In genomic region chr10:119333146-119333792, GRCh38 we compare ENCODE assay signal across 8 cellular contexts.
DNase-seq lines count a peak whose midpoint lies in the region; ATAC-seq and TF ChIP-seq lines count a peak whose summit lies in the region.
"Had no signal": no experiment of that assay in that cellular context is flagged by ENCODE, and none has a peak within 500 bp of the region (broad histone marks: within the 10 kb centered on the region; RNA-seq: fewer than 3 reads in every experiment).

No MANE protein-coding gene starts in this region.

- no peaks in the 10 kb centered on the region for H3K36me3 ChIP-seq in adrenal gland (replicated peaks in 1 of 2)
- H3K36me3 ChIP-seq: SJSA1 had no signal

- H3K27me3 Mint-ChIP-seq in activated CD4-positive, alpha-beta memory T cell treated with anti-CD3 and anti-CD28 coated beads for 36 hours: no peaks in the 10 kb centered on the region

- DNase-seq in NB4 (ENCODE audit: low read depth) (peak; percentile 68), fibroblast of mammary gland (ENCODE audit: low read depth) (peak; percentile 52), NCI-H1105 treated with DMSO at 0.1 percent for 48 hours (lab: John Stamatoyannopoulos, UW) (no peak), adrenal gland (no peak)
- DNase-seq in activated CD4-positive, alpha-beta memory T cell treated with anti-CD3 and anti-CD28 coated beads for 36 hours: peak; percentile 78
- DNase-seq in stimulated activated CD8-positive, alpha-beta memory T cell treated with anti-CD3 and anti-CD28 coated beads, Interleukin-15, amount 100 ng/mL, for 1 hour (ENCODE audit: low read depth): peak; percentile 14

- no peaks in the 10 kb centered on the region for H3K9me3 Mint-ChIP-seq in activated CD4-positive, alpha-beta memory T cell treated with anti-CD3 and anti-CD28 coated beads for 36 hours

- no peak overlapping the region for H3K4me3 ChIP-seq in NB4 (ENCODE audit: low read depth, low read length)
- no peak overlapping the region for H3K4me3 ChIP-seq in fibroblast of mammary gland (ENCODE audit: control insufficient read depth, low read depth, low read length)
- no peak overlapping the region for H3K4me3 ChIP-seq in adrenal gland
- H3K4me3 ChIP-seq: SJSA1 had no signal

- H3K4me1 Mint-ChIP-seq in activated CD4-positive, alpha-beta memory T cell treated with anti-CD3 and anti-CD28 coated beads for 36 hours (ENCODE audit: low read depth): peaks cover 13% of the 10 kb centered on the region

- no peak overlapping the region for H3K4me3 Mint-ChIP-seq in activated CD4-positive, alpha-beta memory T cell treated with anti-CD3 and anti-CD28 coated beads for 36 hours

- no peak for TF ChIP-seq POLR2A in NB4 (IDR thresholded peaks at IDR 0.05; ENCODE audit: extremely low read depth, insufficient read length)
- TF ChIP-seq POLR2A in adrenal gland (IDR thresholded peaks at IDR 0.05): no peak

- TF ChIP-seq CTCF in NB4 (IDR thresholded peaks at IDR 0.05; ENCODE audit: low read depth, low read length) (no peak), fibroblast of mammary gland (conservative IDR thresholded peaks at IDR 0.05; ENCODE audit: control insufficient read depth, insufficient read depth, low read depth, low read length) (no peak), adrenal gland (IDR thresholded peaks at IDR 0.05) (no peak)

- no peak for ATAC-seq in HG02763 (IDR thresholded peaks at IDR 0.05; ENCODE audit: unreplicated experiment)

- no peak overlapping the region for H3K27ac ChIP-seq in adrenal gland
- H3K27ac ChIP-seq: SJSA1 had no signal

- no peaks in the 10 kb centered on the region for H3K9me3 ChIP-seq in adrenal gland (replicated peaks in 1 of 3)
- H3K9me3 ChIP-seq: SJSA1 had no signal

- H3K27ac Mint-ChIP-seq in activated CD4-positive, alpha-beta memory T cell treated with anti-CD3 and anti-CD28 coated beads for 36 hours: no peak overlapping the region

- POLR2A ChIA-PET in activated CD4-positive, alpha-beta memory T cell treated with anti-CD3 and anti-CD28 coated beads for 36 hours (lab: Charles Lee): interaction anchor here (0.6 to 1.0 kb wide), 2 partner anchors 18 to 27 kb away, joined by 3 read pairs; no protein-coding TSS in a partner anchor

- intact Hi-C loops in activated CD4-positive, alpha-beta memory T cell treated with anti-CD3 and anti-CD28 coated beads for 36 hours (cut with micrococcal nuclease): loop anchor here (1.0 kb wide), 1 partner anchor 18 kb away; no protein-coding TSS in a partner anchor
- intact Hi-C loops in adrenal gland (cut with DNase I): no loop called here

- CTCF ChIA-PET in activated CD4-positive, alpha-beta memory T cell treated with anti-CD3 and anti-CD28 coated beads for 36 hours (lab: Charles Lee): no interaction called here

- peaks cover 6% of the 10 kb centered on the region for H3K36me3 Mint-ChIP-seq in activated CD4-positive, alpha-beta memory T cell treated with anti-CD3 and anti-CD28 coated beads for 36 hours

- 90 to 95% (median 92%) methylated on average over 8 of the region's 8 CpGs for WGBS in adrenal gland, 4 donors

- H3K27me3 ChIP-seq in adrenal gland: no peaks in the 10 kb centered on the region
- H3K27me3 ChIP-seq: SJSA1 had no signal

- peaks cover 0 to 19% of the 10 kb centered on the region in 2 donors for H3K4me1 ChIP-seq in adrenal gland (replicated peaks in 1 of 2)

Comparison
In these comparisons a context has a peak if more than half of its experiments do, and no peak if none do; other contexts are left out.
1. DNase-seq: peak in NB4 (single experiment), activated CD4-positive, alpha-beta memory T cell treated with anti-CD3 and anti-CD28 coated beads for 36 hours (single experiment), fibroblast of mammary gland (single experiment) and stimulated activated CD8-positive, alpha-beta memory T cell treated with anti-CD3 and anti-CD28 coated beads, Interleukin-15, amount 100 ng/mL, for 1 hour (single experiment); none in NCI-H1105 treated with DMSO at 0.1 percent for 48 hours (single experiment) and adrenal gland (0 of 7).